In the genomic region with DNA sequence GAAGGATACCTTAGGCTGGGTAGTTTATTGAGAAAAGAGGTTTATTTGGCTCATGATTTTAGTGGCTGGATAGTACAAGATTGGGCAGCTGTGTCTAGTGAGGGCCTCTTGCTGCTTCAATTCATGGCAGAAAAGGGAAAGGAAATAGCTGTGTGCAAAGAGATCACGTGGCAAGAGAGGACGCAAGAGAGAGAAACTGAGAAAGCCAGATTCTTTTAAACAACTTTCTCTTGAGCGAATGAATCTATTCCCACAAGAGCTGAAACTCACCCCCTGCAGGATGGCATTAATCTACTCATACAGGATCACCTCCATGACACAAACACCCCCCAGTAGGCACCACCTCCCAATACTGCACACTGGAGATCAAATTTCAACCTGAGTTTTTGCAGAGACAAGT, we compare ENCODE assay signal across 1 cellular context.
TF ChIP-seq lines count a peak whose summit lies in the region.

No MANE protein-coding gene starts in this region.

TF ChIP-seq in GM12891, 5 proteins besides CTCF, POLR2A, EP300 and RAD21:
- TF ChIP-seq POU2F2 (IDR thresholded peaks at IDR 0.05; ENCODE audit: low read depth, low read length) (no peak), TAF1 (IDR thresholded peaks at IDR 0.05; ENCODE audit: low read depth, low read length) (no peak), POLR2AphosphoS5 (IDR thresholded peaks at IDR 0.05; ENCODE audit: low read depth, low read length) (no peak), PAX5 (IDR thresholded peaks at IDR 0.05; ENCODE audit: insufficient read depth, low read length, severe bottlenecking) (no peak)
